Comparison of ENCODE assay signal across 1 cellular context in genomic region chr2:240205763-240206162, GRCh38.
TF ChIP-seq lines count a peak whose summit lies in the region.

No MANE protein-coding gene starts in this region.

TF ChIP-seq in WTC11, 78 proteins besides CTCF, POLR2A, EP300 and RAD21 (continued from another document):
- no peak for TF ChIP-seq ZNF425 (CRISPR knock-in tag; conservative IDR thresholded peaks at IDR 0.05)
